Comparison of ENCODE assay signal across 30 cellular contexts in genomic region chr16:87180069-87180468, GRCh38.
DNase-seq lines count a peak whose midpoint lies in the region; ATAC-seq, FAIRE-seq and TF ChIP-seq lines count a peak whose summit lies in the region.
"Had no signal": no experiment of that assay in that cellular context is flagged by ENCODE, and none has a peak within 500 bp of the region (broad histone marks: within the 10 kb centered on the region; RNA-seq: fewer than 3 reads in every experiment).

No MANE protein-coding gene starts in this region.

- H3K9me1 ChIP-seq in endothelial cell of umbilical vein (replicated peaks; ENCODE audit: control insufficient read depth, extremely low read depth, insufficient read depth, low read length) = no peaks in the 10 kb centered on the region

- no peak for TF ChIP-seq RAD21 in HCT116 (IDR thresholded peaks at IDR 0.05; ENCODE audit: low read depth)

- TF ChIP-seq CTCF in HCT116 (IDR thresholded peaks at IDR 0.05 in 2 of 3, conservative IDR thresholded peaks at IDR 0.05 in 1 of 3; ENCODE audit: borderline replicate concordance in 1 of 3, insufficient read depth in 1 of 3, low read depth in 2 of 3, low read length in 2 of 3) = no peak
- no peak for TF ChIP-seq CTCF in PC-9 (conservative IDR thresholded peaks at IDR 0.05)
- TF ChIP-seq CTCF in endothelial cell of umbilical vein (IDR thresholded peaks at IDR 0.05; ENCODE audit: extremely low read depth in 1 of 2, insufficient read depth in 1 of 2, low read depth in 1 of 2, low read length in 2 of 2) = no peak
- no peak for TF ChIP-seq CTCF in spleen (IDR thresholded peaks at IDR 0.05 in 8 of 11, conservative IDR thresholded peaks at IDR 0.05 in 3 of 11)
- TF ChIP-seq CTCF in smooth muscle cell (IDR thresholded peaks at IDR 0.05; ENCODE audit: borderline replicate concordance, insufficient read depth, poor library complexity, severe bottlenecking) = no peak

- CTCF ChIA-PET in HCT116 (lab: Charles Lee) = no interaction called here
- CTCF ChIA-PET in PC-9 (lab: Charles Lee) = no interaction called here
- CTCF ChIA-PET in endothelial cell of umbilical vein (lab: Charles Lee) = interaction anchor here (1.1 to 1.4 kb wide), 4 partner anchors 23 to 249 kb away, joined by 3 to 7 read pairs (median 4); no protein-coding TSS in a partner anchor

- WGBS in spleen, 5 donors = 75 to 93% (median 87%) methylated on average over 6 of the region's 6 CpGs
- 84% methylated on average over 6 of the region's 6 CpGs for WGBS in smooth muscle cell (ENCODE audit: low lambda C conversion rate)

- TF ChIP-seq POLR2A in HCT116 (IDR thresholded peaks at IDR 0.05; ENCODE audit: borderline replicate concordance, extremely low read depth, insufficient read depth, insufficient read length) = no peak
- no peak for TF ChIP-seq POLR2A in endothelial cell of umbilical vein (IDR thresholded peaks at IDR 0.05; ENCODE audit: low read depth, low read length)
- TF ChIP-seq POLR2A in spleen (IDR thresholded peaks at IDR 0.05) = no peak

- BruUV-seq in HCT116 (replicated peaks; lab: Mats Ljungman, UMichigan) (no TSS peak), PC-9 (replicated peaks; lab: Mats Ljungman, UMichigan) (no TSS peak), endothelial cell of umbilical vein (replicated peaks; lab: Mats Ljungman, UMichigan) (no TSS peak)

- no peak overlapping the region for H3K27ac ChIP-seq in HCT116 (ENCODE audit: low read depth, low read length)
- no peak overlapping the region for H3K27ac ChIP-seq in PC-9
- H3K27ac ChIP-seq in endothelial cell of umbilical vein (ENCODE audit: insufficient read depth, low read depth, low read length) = no peak overlapping the region
- H3K27ac ChIP-seq in spleen = no peak overlapping the region
- no peak overlapping the region for H3K27ac ChIP-seq in smooth muscle cell (ENCODE audit: low read depth)
- H3K27ac ChIP-seq: BLaER1 treated with 17β-estradiol and CSF1 and Interleukin-3, amounts not matched to agents 10 nM and 100 nM; brain microvascular endothelial cell; gastroesophageal sphincter; neutrophil; thyroid gland; VCaP had no signal

- H3K4me3 ChIP-seq in HCT116 (replicated peaks in 1 of 2; ENCODE audit: low read depth in 1 of 2, low read length in 2 of 2) (no peak overlapping the region), PC-9 (no peak overlapping the region), endothelial cell of umbilical vein (replicated peaks in 1 of 3; ENCODE audit: insufficient read depth in 1 of 3, low read depth in 1 of 3, low read length in 3 of 3) (no peak overlapping the region), spleen (no peak overlapping the region), smooth muscle cell (no peak overlapping the region)
- H3K4me3 ChIP-seq: adrenal gland; BLaER1 treated with 17β-estradiol and CSF1 and Interleukin-3, amounts not matched to agents 10 nM and 100 nM; gastroesophageal sphincter; thyroid gland had no signal

- 0 out of 2 replicates have a peak, but pooled peaks have one; percentile 33 for ATAC-seq in HCT116
- ATAC-seq: activated CD8-positive, alpha-beta T cell treated with anti-CD3 and anti-CD28 coated beads, Interleukin-2, amount 10 ng/mL, durations not matched to agents 7 days and 5 days; gastroesophageal sphincter; left colon had no signal

- H2AFZ ChIP-seq in HCT116 (ENCODE audit: low read depth, low read length, poor library complexity, severe bottlenecking) (no peak overlapping the region), PC-9 (no peak overlapping the region), endothelial cell of umbilical vein (ENCODE audit: low read depth, low read length) (no peak overlapping the region), smooth muscle cell (ENCODE audit: low read depth) (no peak overlapping the region)

- RAD21 ChIA-PET in HCT116 (lab: Charles Lee; ENCODE audit: low non-redundant PET in 1 of 2, low total read pairs in 2 of 2, uncharacterized antibody in 2 of 2, unreplicated experiment in 2 of 2) = no interaction called here

- H3K9ac ChIP-seq in HCT116 (ENCODE audit: low read length) = no peak overlapping the region
- H3K9ac ChIP-seq in endothelial cell of umbilical vein (replicated peaks; ENCODE audit: extremely low read depth, insufficient read depth, low read length) = no peak overlapping the region
- no peak overlapping the region for H3K9ac ChIP-seq in smooth muscle cell (ENCODE audit: low read depth)
- H3K9ac ChIP-seq: BLaER1 treated with 17β-estradiol and CSF1 and Interleukin-3, amounts not matched to agents 10 nM and 100 nM had no signal

- DNase-seq in HCT116 (ENCODE audit: low read depth, low spot score) (no peak), PC-9 (peak in 1 of 2 experiments; percentile 41), endothelial cell of umbilical vein (ENCODE audit: low read depth, low spot score) (no peak), spleen (peak; percentile 53), NCI-H69 (lab: John Stamatoyannopoulos, UW) (no peak), smooth muscle cell (lab: John Stamatoyannopoulos, UW; ENCODE audit: unreplicated experiment) (no peak), cerebellum (ENCODE audit: low spot score) (no peak)
- DNase-seq: activated CD4-positive, alpha-beta T cell treated with anti-CD3 and anti-CD28 coated beads for 4 hours; activated CD8-positive, alpha-beta T cell treated with anti-CD3 and anti-CD28 coated beads, Interleukin-2, amount 10 ng/mL, durations not matched to agents 7 days and 5 days; activated naive CD4-positive, alpha-beta T cell treated with anti-CD3 and anti-CD28 coated beads for 36 hours; adrenal gland; brain microvascular endothelial cell; GF-D8; hypothalamus; KBM-7; left colon; MM.1S; NCI-H1105 treated with DMSO at 0.1 percent for 48 hours; NCI-H187 treated with DMSO at 0.1 percent for 48 hours; NCI-H2171 treated with DMSO at 0.1 percent for 48 hours; NCI-H524; NK-92 treated with Interleukin-12 subunit alpha and Interleukin-12 subunit beta, amount 100 ng/mL, for 24 hours; SIG-M5; stimulated activated CD4-positive, alpha-beta T cell treated with anti-CD3 and anti-CD28 coated beads, Interleukin-4, amount 100 ng/mL, for 24 hours; SW 1271; thyroid gland had no signal

- H3K4me1 ChIP-seq in HCT116 (ENCODE audit: control insufficient read depth in 1 of 2, insufficient read depth in 2 of 2, low read length in 2 of 2) (peaks cover 4 to 18% of the 10 kb centered on the region in 2 experiments; a peak in 3 of 4 replicates), PC-9 (replicated peaks; ENCODE audit: insufficient read depth) (peaks cover 8% of the 10 kb centered on the region; the same call in 1 of the 2 replicates), endothelial cell of umbilical vein (ENCODE audit: control insufficient read depth, extremely low read depth, insufficient read depth, low read length) (peaks cover 24% of the 10 kb centered on the region), spleen (peaks cover 0 to 21% (median 7%) of the 10 kb centered on the region in 6 donors), smooth muscle cell (ENCODE audit: low read depth) (peaks cover 10% of the 10 kb centered on the region)
- H3K4me1 ChIP-seq: adrenal gland, thyroid gland had no signal

- H3K27me3 ChIP-seq in HCT116 (ENCODE audit: insufficient read depth, low read length) = no peaks in the 10 kb centered on the region
- peaks cover 21% of the 10 kb centered on the region for H3K27me3 ChIP-seq in PC-9 (ENCODE audit: insufficient read depth, low read depth)
- no peaks in the 10 kb centered on the region for H3K27me3 ChIP-seq in endothelial cell of umbilical vein (ENCODE audit: control insufficient read depth in 2 of 2, insufficient read depth in 2 of 2, low read length in 2 of 2)
- peaks cover 0 to 36% (median 0%) of the 10 kb centered on the region in 7 donors for H3K27me3 ChIP-seq in spleen (replicated peaks in 1 of 7)
- H3K27me3 ChIP-seq in smooth muscle cell (ENCODE audit: low read depth) = no peaks in the 10 kb centered on the region
- H3K27me3 ChIP-seq: adrenal gland; BLaER1 treated with 17β-estradiol and CSF1 and Interleukin-3, amounts not matched to agents 10 nM and 100 nM; brain microvascular endothelial cell; thyroid gland had no signal

- intact Hi-C loops in HCT116 (cut with micrococcal nuclease) (no loop called here), PC-9 (cut with micrococcal nuclease; ENCODE audit: unreplicated experiment) (no loop called here), endothelial cell of umbilical vein (cut with micrococcal nuclease) (no loop called here), spleen (cut with DNase I; ENCODE audit: low total_unique reads) (no loop called here)

- H3K79me2 ChIP-seq in HCT116 (ENCODE audit: insufficient read depth, low read length) = no peaks in the 10 kb centered on the region
- H3K79me2 ChIP-seq in PC-9 (ENCODE audit: low read depth) = no peaks in the 10 kb centered on the region
- no peaks in the 10 kb centered on the region for H3K79me2 ChIP-seq in endothelial cell of umbilical vein (ENCODE audit: control insufficient read depth, insufficient read depth, low read length)
- no peaks in the 10 kb centered on the region for H3K79me2 ChIP-seq in smooth muscle cell (ENCODE audit: low read depth)

- no peaks in the 10 kb centered on the region for H4K20me1 ChIP-seq in HCT116 (ENCODE audit: insufficient read depth)
- H4K20me1 ChIP-seq in PC-9 (ENCODE audit: insufficient read depth) = no peaks in the 10 kb centered on the region
- H4K20me1 ChIP-seq in endothelial cell of umbilical vein (replicated peaks; ENCODE audit: control insufficient read depth, extremely low read depth, insufficient read depth, low read length) = no peaks in the 10 kb centered on the region
- H4K20me1 ChIP-seq in smooth muscle cell (ENCODE audit: low read depth) = no peaks in the 10 kb centered on the region
- H4K20me1 ChIP-seq: BLaER1 treated with 17β-estradiol and CSF1 and Interleukin-3, amounts not matched to agents 10 nM and 100 nM had no signal

- H3K9me2 ChIP-seq in HCT116 (ENCODE audit: insufficient read depth) = no peaks in the 10 kb centered on the region
- no peaks in the 10 kb centered on the region for H3K9me2 ChIP-seq in PC-9 (ENCODE audit: insufficient read depth)

- peak; percentile 70 for FAIRE-seq in endothelial cell of umbilical vein (lab: Jason Lieb, UNC)

- H3K36me3 ChIP-seq in HCT116 (ENCODE audit: control insufficient read depth in 1 of 2, insufficient read depth in 2 of 2, low read length in 2 of 2) = no peaks in the 10 kb centered on the region
- H3K36me3 ChIP-seq in PC-9 (ENCODE audit: low read depth) = no peaks in the 10 kb centered on the region
- no peaks in the 10 kb centered on the region for H3K36me3 ChIP-seq in endothelial cell of umbilical vein (ENCODE audit: control insufficient read depth in 2 of 2, extremely low read depth in 1 of 2, insufficient read depth in 2 of 2, low read length in 2 of 2)
- H3K36me3 ChIP-seq in spleen = no peaks in the 10 kb centered on the region
- no peaks in the 10 kb centered on the region for H3K36me3 ChIP-seq in smooth muscle cell (ENCODE audit: low read depth)
- H3K36me3 ChIP-seq: adrenal gland; BLaER1 treated with 17β-estradiol and CSF1 and Interleukin-3, amounts not matched to agents 10 nM and 100 nM; brain microvascular endothelial cell; gastroesophageal sphincter; neutrophil; thyroid gland had no signal

- H3K9me3 ChIP-seq in HCT116 (ENCODE audit: control insufficient read depth in 1 of 2, insufficient read depth in 1 of 2, low read depth in 1 of 2, low read length in 2 of 2) = no peaks in the 10 kb centered on the region
- H3K9me3 ChIP-seq in PC-9 (ENCODE audit: insufficient read depth, low read depth) = no peaks in the 10 kb centered on the region
- no peaks in the 10 kb centered on the region for H3K9me3 ChIP-seq in endothelial cell of umbilical vein (replicated peaks; ENCODE audit: control insufficient read depth, insufficient read depth, low read length)
- H3K9me3 ChIP-seq in spleen = no peaks in the 10 kb centered on the region
- H3K9me3 ChIP-seq in smooth muscle cell (replicated peaks; ENCODE audit: low read depth) = no peaks in the 10 kb centered on the region
- H3K9me3 ChIP-seq: adrenal gland; BLaER1 treated with 17β-estradiol and CSF1 and Interleukin-3, amounts not matched to agents 10 nM and 100 nM; gastroesophageal sphincter; neutrophil; thyroid gland had no signal

- dilution Hi-C loops in endothelial cell of umbilical vein (cut with MboI; ENCODE audit: extremely low pct_ligation_motif_present, low sequenced_read_pairs) = no loop called here

- POLR2A ChIA-PET in HCT116 (lab: Charles Lee) = no interaction called here
- POLR2A ChIA-PET in PC-9 (lab: Charles Lee; ENCODE audit: unreplicated experiment) = no interaction called here
- POLR2A ChIA-PET in endothelial cell of umbilical vein (lab: Charles Lee) = no interaction called here

- no peaks in the 10 kb centered on the region for H3F3A ChIP-seq in PC-9 (ENCODE audit: insufficient read depth, low read depth)
- no peaks in the 10 kb centered on the region for H3F3A ChIP-seq in smooth muscle cell (ENCODE audit: low read depth)

- H3K4me2 ChIP-seq in HCT116 (ENCODE audit: low read length) (peak overlapping the region; percentile 51), PC-9 (peak overlapping the region; percentile 16; the same call in 1 of the 2 replicates), endothelial cell of umbilical vein (ENCODE audit: insufficient read depth, low read length) (no peak overlapping the region), smooth muscle cell (no peak overlapping the region)

Comparison
In these comparisons a context has a peak if more than half of its experiments do, and no peak if none do; other contexts are left out.
1. H3K4me2 ChIP-seq: peak in HCT116 (single experiment) and PC-9 (single experiment); none in endothelial cell of umbilical vein (single experiment) and smooth muscle cell (single experiment).